37 cellular contexts compared by ENCODE assay signal in the genomic region with DNA sequence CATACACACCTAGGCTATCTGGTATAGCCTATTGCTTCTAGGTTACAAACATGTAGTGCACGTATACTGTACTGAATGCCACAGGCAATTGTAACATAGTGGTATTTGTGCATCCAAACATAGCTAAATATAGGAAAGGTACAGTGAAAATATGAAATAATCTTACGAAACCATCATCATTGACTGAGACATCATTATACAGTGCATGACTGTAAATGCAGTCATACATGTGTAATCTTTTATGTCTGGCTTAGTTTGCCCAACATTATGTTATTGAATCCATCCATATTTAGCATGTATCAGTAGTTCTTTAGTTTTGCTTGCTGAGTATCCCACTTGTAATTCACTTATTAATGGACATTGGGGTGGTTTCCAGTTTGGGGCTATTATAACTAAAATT.
DNase-seq lines count a peak whose midpoint lies in the region; ATAC-seq, FAIRE-seq and TF ChIP-seq lines count a peak whose summit lies in the region.
"Had no signal": no experiment of that assay in that cellular context is flagged by ENCODE, and none has a peak within 500 bp of the region (broad histone marks: within the 10 kb centered on the region; RNA-seq: fewer than 3 reads in every experiment).

No MANE protein-coding gene starts in this region.

- H3K27ac Mint-ChIP-seq in MCF 10A (ENCODE audit: low read depth, unreplicated experiment), result no peak overlapping the region
- H3K27ac Mint-ChIP-seq: B cell; CD14-positive monocyte; CD4-positive, alpha-beta memory T cell; CD4-positive, alpha-beta T cell; CD4-positive, CD25-positive, alpha-beta regulatory T cell; CD8-positive, alpha-beta memory T cell; CD8-positive, alpha-beta T cell had no signal

- H3K4me3 Mint-ChIP-seq in MCF 10A (ENCODE audit: unreplicated experiment), result no peak overlapping the region
- H3K4me3 Mint-ChIP-seq: B cell; CD14-positive monocyte; CD4-positive, alpha-beta memory T cell; CD4-positive, alpha-beta T cell; CD4-positive, CD25-positive, alpha-beta regulatory T cell; CD8-positive, alpha-beta memory T cell; CD8-positive, alpha-beta T cell had no signal

- H2AFZ ChIP-seq in mammary epithelial cell (ENCODE audit: low read depth, low read length), result no peak overlapping the region

- ATAC-seq in foreskin keratinocyte (peak; percentile 14), GM21723 (IDR thresholded peaks at IDR 0.05; ENCODE audit: unreplicated experiment) (no peak)
- ATAC-seq: A549; CD8-positive, alpha-beta T cell had no signal

- no peak overlapping the region for H3K4me3 ChIP-seq in mammary epithelial cell (replicated peaks in 1 of 3; ENCODE audit: insufficient read depth in 1 of 3, low read depth in 2 of 3, low read length in 3 of 3)
- no peak overlapping the region for H3K4me3 ChIP-seq in bronchial epithelial cell (ENCODE audit: low read depth, low read length)
- no peak overlapping the region for H3K4me3 ChIP-seq in epithelial cell of esophagus (ENCODE audit: low read length)
- H3K4me3 ChIP-seq: A549; BLaER1; BLaER1 treated with 17β-estradiol and CSF1 and Interleukin-3, amounts not matched to agents 10 nM and 100 nM had no signal

- in situ Hi-C loops in mammary epithelial cell (cut with MboI; ENCODE audit: low sequenced_read_pairs in 2 of 2), result no loop called here

- H3K36me3 Mint-ChIP-seq in MCF 10A (ENCODE audit: insufficient read depth, unreplicated experiment), result no peaks in the 10 kb centered on the region
- H3K36me3 Mint-ChIP-seq: CD14-positive monocyte; CD4-positive, alpha-beta memory T cell; CD4-positive, CD25-positive, alpha-beta regulatory T cell; CD8-positive, alpha-beta memory T cell; CD8-positive, alpha-beta T cell had no signal

- intact Hi-C loops in mammary epithelial cell (cut with micrococcal nuclease), result no loop called here
- intact Hi-C loops in MCF 10A (cut with micrococcal nuclease), result no loop called here

- 67% methylated on average over 2 of the region's 2 CpGs for WGBS in mammary epithelial cell (ENCODE audit: low coverage, missing lambda C conversion rate)

- no peaks in the 10 kb centered on the region for H4K20me1 ChIP-seq in mammary epithelial cell (ENCODE audit: insufficient read depth, low read length)
- H4K20me1 ChIP-seq: BLaER1; BLaER1 treated with 17β-estradiol and CSF1 and Interleukin-3, amounts not matched to agents 10 nM and 100 nM had no signal

- H3K9me3 Mint-ChIP-seq in MCF 10A (ENCODE audit: unreplicated experiment), result no peaks in the 10 kb centered on the region
- H3K9me3 Mint-ChIP-seq: CD14-positive monocyte; CD4-positive, alpha-beta T cell; CD4-positive, CD25-positive, alpha-beta regulatory T cell; CD8-positive, alpha-beta T cell had no signal

- H3K9me3 ChIP-seq in mammary epithelial cell (replicated peaks; ENCODE audit: insufficient read depth, low read length), result no peaks in the 10 kb centered on the region
- H3K9me3 ChIP-seq: BE2C, BLaER1 had no signal

- DNase-seq in mammary epithelial cell, result peak; percentile 14
- no peak for DNase-seq in MCF 10A (ENCODE audit: unreplicated experiment)
- peak; percentile 59 for DNase-seq in bronchial epithelial cell (ENCODE audit: low read depth)
- peak; percentile 51 for DNase-seq in epithelial cell of esophagus (ENCODE audit: low read depth)
- no peak for DNase-seq in foreskin keratinocyte
- no peak for DNase-seq in NCI-H526 treated with DMSO at 0.1 percent for 48 hours (lab: John Stamatoyannopoulos, UW)
- DNase-seq in NCI-H1092 (lab: John Stamatoyannopoulos, UW), result no peak
- DNase-seq: 8988T; ACHN; AML-193; BE2C; C1 segment of cervical spinal cord; Caco-2; Calu3; CD4-positive, alpha-beta memory T cell; CD4-positive, alpha-beta T cell; CD4-positive, CD25-positive, alpha-beta regulatory T cell; CD8-positive, alpha-beta memory T cell; CD8-positive, alpha-beta T cell; COR-L47; DMS 273 treated with DMSO at 0.1 percent for 48 hours; DMS153; DMS53; DMS79; DMS79 treated with DMSO at 0.1 percent for 48 hours; DND-41; EL had no signal

- no peaks in the 10 kb centered on the region for H3K79me2 ChIP-seq in mammary epithelial cell (ENCODE audit: insufficient read depth, low read length)

- BruUV-seq in mammary epithelial cell (replicated peaks; lab: Mats Ljungman, UMichigan), result no TSS peak
- BruUV-seq in MCF 10A (replicated peaks; lab: Mats Ljungman, UMichigan), result no TSS peak

- CTCF ChIA-PET in mammary epithelial cell (lab: Charles Lee; ENCODE audit: low non-redundant PET), result no interaction called here
- CTCF ChIA-PET in MCF 10A (lab: Yijun Ruan, JAX), result no interaction called here

- no peaks in the 10 kb centered on the region for H3K27me3 Mint-ChIP-seq in MCF 10A (ENCODE audit: insufficient read depth, unreplicated experiment)
- H3K27me3 Mint-ChIP-seq: B cell; CD4-positive, alpha-beta memory T cell had no signal

- POLR2A ChIA-PET in MCF 10A (lab: Yijun Ruan, JAX), result no interaction called here

- FAIRE-seq in bronchial epithelial cell (lab: Jason Lieb, UNC), result no peak
- FAIRE-seq: A204.1, D721Med had no signal

- H3K36me3 ChIP-seq in mammary epithelial cell (ENCODE audit: insufficient read depth, low read length) (no peaks in the 10 kb centered on the region), bronchial epithelial cell (ENCODE audit: control insufficient read depth, insufficient read depth, low read length) (no peaks in the 10 kb centered on the region)
- H3K36me3 ChIP-seq: BE2C; BLaER1; BLaER1 treated with 17β-estradiol and CSF1 and Interleukin-3, amounts not matched to agents 10 nM and 100 nM had no signal

- peaks cover 16% of the 10 kb centered on the region for H3K4me1 Mint-ChIP-seq in MCF 10A (ENCODE audit: insufficient read depth, unreplicated experiment)
- H3K4me1 Mint-ChIP-seq: B cell; CD14-positive monocyte; CD4-positive, alpha-beta memory T cell; CD4-positive, CD25-positive, alpha-beta regulatory T cell; CD8-positive, alpha-beta memory T cell had no signal

- H3K4me2 ChIP-seq in mammary epithelial cell (ENCODE audit: insufficient read depth, low read depth, low read length), result no peak overlapping the region
- H3K4me2 ChIP-seq: A549; BLaER1; BLaER1 treated with 17β-estradiol and CSF1 and Interleukin-3, amounts not matched to agents 10 nM and 100 nM had no signal

- H3K27me3 ChIP-seq in mammary epithelial cell (ENCODE audit: insufficient read depth, low read length) (no peaks in the 10 kb centered on the region), bronchial epithelial cell (ENCODE audit: control insufficient read depth, insufficient read depth, low read length) (no peaks in the 10 kb centered on the region), foreskin keratinocyte (no peaks in the 10 kb centered on the region)
- H3K27me3 ChIP-seq: BE2C; BLaER1; BLaER1 treated with 17β-estradiol and CSF1 and Interleukin-3, amounts not matched to agents 10 nM and 100 nM had no signal

- no peak overlapping the region for H3K9ac ChIP-seq in mammary epithelial cell (ENCODE audit: insufficient read depth, low read length)
- H3K9ac ChIP-seq: BLaER1; BLaER1 treated with 17β-estradiol and CSF1 and Interleukin-3, amounts not matched to agents 10 nM and 100 nM had no signal

- H3K27ac ChIP-seq in mammary epithelial cell (ENCODE audit: insufficient read depth, low read depth, low read length) (no peak overlapping the region), foreskin keratinocyte (no peak overlapping the region)
- H3K27ac ChIP-seq: 22Rv1; A549; BLaER1; BLaER1 treated with 17β-estradiol and CSF1 and Interleukin-3, amounts not matched to agents 10 nM and 100 nM; C4-2B had no signal

- dilution Hi-C loops in mammary epithelial cell (cut with HindIII; ENCODE audit: low sequenced_read_pairs), result no loop called here

- H3K4me1 ChIP-seq in mammary epithelial cell (ENCODE audit: insufficient read depth, low read length), result peaks cover 16% of the 10 kb centered on the region
- peaks cover 5% of the 10 kb centered on the region for H3K4me1 ChIP-seq in foreskin keratinocyte
- H3K4me1 ChIP-seq: BE2C, BLaER1, Caco-2 had no signal

- TF ChIP-seq CTCF in mammary epithelial cell (conservative IDR thresholded peaks at IDR 0.05 in 1 of 2, IDR thresholded peaks at IDR 0.05 in 1 of 2; ENCODE audit: extremely low read depth in 1 of 2, insufficient read depth in 1 of 2, low read depth in 1 of 2, low read length in 2 of 2) (no peak), MCF 10A (IDR thresholded peaks at IDR 0.05; ENCODE audit: unreplicated experiment) (no peak), bronchial epithelial cell (IDR thresholded peaks at IDR 0.05; ENCODE audit: insufficient read depth, low read length, severe bottlenecking) (no peak), epithelial cell of esophagus (IDR thresholded peaks at IDR 0.05; ENCODE audit: insufficient read depth, low read depth, low read length, missing control alignments) (no peak), foreskin keratinocyte (conservative IDR thresholded peaks at IDR 0.05) (no peak)

Comparison
In these comparisons a context has a peak if more than half of its experiments do, and no peak if none do; other contexts are left out.
1. DNase-seq: peak in mammary epithelial cell (single experiment), bronchial epithelial cell (single experiment) and epithelial cell of esophagus (single experiment); none in MCF 10A (single experiment), foreskin keratinocyte (0 of 2), NCI-H526 treated with DMSO at 0.1 percent for 48 hours (single experiment) and NCI-H1092 (single experiment).